ENCODE assay signal across 20 cellular contexts in the genomic region with DNA sequence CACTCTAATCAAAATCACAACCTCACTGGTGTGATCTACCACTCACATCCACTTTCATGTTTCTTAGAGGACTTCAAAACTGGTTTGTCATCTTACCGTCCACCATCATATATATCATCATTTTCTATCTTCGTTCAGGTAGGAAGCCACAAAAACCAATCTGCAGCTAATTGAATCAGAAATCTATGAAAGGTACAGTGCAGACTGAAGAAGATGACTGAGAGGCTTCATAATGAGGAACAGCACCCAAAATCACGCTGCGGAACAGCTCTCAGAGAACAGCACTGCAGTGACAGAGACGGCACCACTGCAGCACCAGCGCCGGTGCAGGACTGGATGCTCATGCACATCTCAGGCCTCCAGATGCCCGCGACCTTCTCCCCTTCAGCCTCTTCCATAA. TPM values are rescaled to one million over a fixed set of nuclear protein-coding genes. Genes with fewer than 3 reads are reported as not detected.
DNase-seq lines count a peak whose midpoint lies in the region; ATAC-seq, FAIRE-seq and TF ChIP-seq lines count a peak whose summit lies in the region.
"Had no signal": no experiment of that assay in that cellular context is flagged by ENCODE, and none has a peak within 500 bp of the region (broad histone marks: within the 10 kb centered on the region; RNA-seq: fewer than 3 reads in every experiment).

No MANE protein-coding gene starts in this region.

- no peak overlapping the region for H3K4me2 ChIP-seq in HepG2 (ENCODE audit: low read depth, low read length)
- H3K4me2 ChIP-seq: SK-N-SH had no signal

- no peak for TF ChIP-seq CTCF in HepG2 (CRISPR knock-in tag; IDR thresholded peaks at IDR 0.05)
- TF ChIP-seq CTCF in right lobe of liver (IDR thresholded peaks at IDR 0.05) = no peak

- BruUV-seq in HepG2 (replicated peaks; lab: Mats Ljungman, UMichigan) = no TSS peak

- H3K9me3 ChIP-seq in HepG2 (ENCODE audit: low read length) (no peaks in the 10 kb centered on the region), right lobe of liver (no peaks in the 10 kb centered on the region)
- H3K9me3 ChIP-seq: ascending aorta, SK-N-SH, testis had no signal

- in situ Hi-C loops in HepG2 (cut with HindIII; ENCODE audit: extremely low pct_ligation_motif_present, low pct_unique_long_range_greater_than_20kb) = no loop called here

- H3K4me3 Mint-ChIP-seq in stimulated activated naive B cell treated with anti-CD40 and anti-IgM and Interleukin-4, amounts not matched to agents 10 μg/mL and 1 μg/mL and 100 μg/mL, for 72 hours = peak overlapping the region in 1 of 2 donors; percentile 15
- H3K4me3 Mint-ChIP-seq: activated CD8-positive, alpha-beta T cell treated with anti-CD3 and anti-CD28 coated beads, Interleukin-2, amount 10 ng/mL, durations not matched to agents 7 days and 5 days; CD4-positive, alpha-beta T cell; neural crest cell had no signal

- H2AFZ ChIP-seq in HepG2 (ENCODE audit: low read length) = no peak overlapping the region

- ATAC-seq in HepG2 (no peak), right lobe of liver (no peak), GM21723 (IDR thresholded peaks at IDR 0.05; ENCODE audit: unreplicated experiment) (peak; percentile 73), HG03442 (IDR thresholded peaks at IDR 0.05; ENCODE audit: unreplicated experiment) (peak; percentile 66), GM19463 (IDR thresholded peaks at IDR 0.05; ENCODE audit: unreplicated experiment) (no peak)
- ATAC-seq in stimulated activated naive B cell treated with anti-CD40 and anti-IgM and Interleukin-4, amounts not matched to agents 10 μg/mL and 1 μg/mL and 100 μg/mL, for 72 hours (replicated peaks) = peak; percentile 97 to 98
- ATAC-seq: activated CD8-positive, alpha-beta T cell treated with anti-CD3 and anti-CD28 coated beads, Interleukin-2, amount 10 ng/mL, durations not matched to agents 7 days and 5 days had no signal

- H3K36me3 ChIP-seq in HepG2 (replicated peaks in 1 of 2; ENCODE audit: control insufficient read depth in 1 of 2, insufficient read depth in 2 of 2, low read length in 2 of 2) (peaks cover 0 to 10% of the 10 kb centered on the region in 2 experiments; a peak in 3 of 5 replicates), right lobe of liver (no peaks in the 10 kb centered on the region)
- H3K36me3 ChIP-seq: ascending aorta had no signal

- DNase-seq in HepG2 (ENCODE audit: low spot score) (no peak), right lobe of liver (no peak), NCI-H1436 (lab: John Stamatoyannopoulos, UW) (no peak), middle frontal gyrus (ENCODE audit: extremely low spot score, low spot score) (no peak)
- DNase-seq in stimulated activated naive B cell treated with anti-CD40 and anti-IgM and Interleukin-4, amounts not matched to agents 10 μg/mL and 1 μg/mL and 100 μg/mL, for 72 hours = no peak
- DNase-seq: activated CD8-positive, alpha-beta T cell treated with anti-CD3 and anti-CD28 coated beads, Interleukin-2, amount 10 ng/mL, durations not matched to agents 7 days and 5 days; activated effector memory CD4-positive, alpha-beta T cell treated with anti-CD3 and anti-CD28 coated beads, Interleukin-2, amount 50 U/mL, for 16 hours; CD4-positive, alpha-beta T cell; NCI-H510A treated with DMSO at 0.1 percent for 48 hours; SK-N-SH; testis had no signal

- POLR2A ChIA-PET in HepG2 (lab: Yijun Ruan, JAX) = no interaction called here

- TF ChIP-seq EP300 in HepG2 (IDR thresholded peaks at IDR 0.05; ENCODE audit: low read depth in 2 of 2, low read length in 2 of 2) (no peak), HepG2 (CRISPR knock-in tag; IDR thresholded peaks at IDR 0.05; ENCODE audit: borderline replicate concordance) (no peak)

- peaks cover 22 to 28% of the 10 kb centered on the region in 2 donors for H3K4me1 Mint-ChIP-seq in stimulated activated naive B cell treated with anti-CD40 and anti-IgM and Interleukin-4, amounts not matched to agents 10 μg/mL and 1 μg/mL and 100 μg/mL, for 72 hours
- H3K4me1 Mint-ChIP-seq: neural crest cell had no signal

- H3K4me1 ChIP-seq in HepG2 (ENCODE audit: insufficient read depth, low read length) = peaks cover 82% of the 10 kb centered on the region
- peaks cover 0 to 6% (median 0%) of the 10 kb centered on the region in 4 donors for H3K4me1 ChIP-seq in right lobe of liver
- H3K4me1 ChIP-seq: testis had no signal

- 92% methylated on average over 9 of the region's 9 CpGs for WGBS in HepG2 (ENCODE audit: low lambda C conversion rate)
- 85% methylated on average over 8 of the region's 9 CpGs for WGBS in right lobe of liver (ENCODE audit: insufficient coverage, low coverage, low lambda C conversion rate, missing lambda C conversion rate)

- no peak overlapping the region for H3K27ac Mint-ChIP-seq in stimulated activated naive B cell treated with anti-CD40 and anti-IgM and Interleukin-4, amounts not matched to agents 10 μg/mL and 1 μg/mL and 100 μg/mL, for 72 hours
- H3K27ac Mint-ChIP-seq: activated CD8-positive, alpha-beta T cell treated with anti-CD3 and anti-CD28 coated beads, Interleukin-2, amount 10 ng/mL, durations not matched to agents 7 days and 5 days; CD4-positive, alpha-beta T cell had no signal

- H3K9ac ChIP-seq in HepG2 (ENCODE audit: insufficient read depth, low read depth, low read length) = no peak overlapping the region
- H3K9ac ChIP-seq: SK-N-SH had no signal

- H3K27me3 Mint-ChIP-seq in stimulated activated naive B cell treated with anti-CD40 and anti-IgM and Interleukin-4, amounts not matched to agents 10 μg/mL and 1 μg/mL and 100 μg/mL, for 72 hours = no peaks in the 10 kb centered on the region
- H3K27me3 Mint-ChIP-seq: CD4-positive, alpha-beta T cell had no signal

- peaks cover 97% of the 10 kb centered on the region for H3K79me2 ChIP-seq in HepG2 (ENCODE audit: insufficient read depth, low read length)

- intact Hi-C loops in HepG2 (cut with micrococcal nuclease; ENCODE audit: unreplicated experiment) (no loop called here), right lobe of liver (cut with DNase I) (no loop called here)

- H3K4me3 ChIP-seq in HepG2 (replicated peaks in 1 of 3; ENCODE audit: insufficient read depth in 1 of 3, low read depth in 2 of 3, low read length in 3 of 3) (no peak overlapping the region), right lobe of liver (no peak overlapping the region)
- H3K4me3 ChIP-seq: ascending aorta, lung, testis had no signal

- TF ChIP-seq RAD21 in HepG2 (CRISPR knock-in tag; IDR thresholded peaks at IDR 0.05) = no peak

- H3K27me3 ChIP-seq in HepG2 (ENCODE audit: control insufficient read depth in 1 of 2, insufficient read depth in 2 of 2, low read length in 2 of 2) (no peaks in the 10 kb centered on the region), right lobe of liver (no peaks in the 10 kb centered on the region)
- H3K27me3 ChIP-seq: ascending aorta, testis had no signal

- H3K9me3 Mint-ChIP-seq in stimulated activated naive B cell treated with anti-CD40 and anti-IgM and Interleukin-4, amounts not matched to agents 10 μg/mL and 1 μg/mL and 100 μg/mL, for 72 hours = no peaks in the 10 kb centered on the region
- H3K9me3 Mint-ChIP-seq: CD4-positive, alpha-beta T cell had no signal

- CTCF ChIA-PET in HepG2 (lab: Yijun Ruan, JAX; ENCODE audit: low intra/inter-chr PET ratio, low total read pairs) = no interaction called here

- H3K27ac ChIP-seq in HepG2 (ENCODE audit: extremely low read length, insufficient read depth, low read length) (no peak overlapping the region), right lobe of liver (no peak overlapping the region)
- H3K27ac ChIP-seq: epithelial cell of prostate, testis had no signal

- no peak for FAIRE-seq in HepG2 (lab: Jason Lieb, UNC)
- FAIRE-seq: A204.1, TTC549 had no signal

- no peaks in the 10 kb centered on the region; the same call in 1 of the 2 replicates for H4K20me1 ChIP-seq in HepG2 (ENCODE audit: insufficient read depth, low read length)

- H3K36me3 Mint-ChIP-seq in stimulated activated naive B cell treated with anti-CD40 and anti-IgM and Interleukin-4, amounts not matched to agents 10 μg/mL and 1 μg/mL and 100 μg/mL, for 72 hours = peaks cover 0 to 7% of the 10 kb centered on the region in 2 donors

- TF ChIP-seq POLR2A in HepG2 (IDR thresholded peaks at IDR 0.05; ENCODE audit: insufficient read depth in 1 of 2, low read depth in 2 of 2, low read length in 2 of 2) (no peak), right lobe of liver (IDR thresholded peaks at IDR 0.05) (no peak)

TF ChIP-seq in HepG2, 621 proteins besides CTCF, POLR2A, EP300 and RAD21 (continues in another document):
- TF ChIP-seq ZNF20 (CRISPR knock-in tag; IDR thresholded peaks at IDR 0.05) (no peak), ZSCAN9 (CRISPR knock-in tag; IDR thresholded peaks at IDR 0.05; ENCODE audit: borderline replicate concordance) (no peak), ZNF331 (CRISPR knock-in tag; IDR thresholded peaks at IDR 0.05) (no peak), ZBTB38 (CRISPR knock-in tag; IDR thresholded peaks at IDR 0.05) (0 out of 2 replicates have a peak, but pooled peaks have one; percentile 34)

RNA-seq across cellular contexts. Expression of gene GMDS, which starts 13.0 kb away (rescaled TPM):
- total RNA-seq in HepG2 (2016; rRNA removed; fragmentation: Illumina TruSeq; extraction: Trizol) (59.6 and 64.4 TPM in 2 replicates), right lobe of liver (10 to 100 TPM; 15.9 to 34.4 (median 23.4) TPM)
- total RNA-seq in HepG2 (2016; cell fraction: cytosol; rRNA removed; fragmentation: Illumina TruSeq; extraction: Trizol; ENCODE audit: low read depth) = 36.0 and 38.2 TPM in 2 replicates
- 52.1 and 61.1 TPM in 2 replicates for total RNA-seq in HepG2 (2016; cell fraction: insoluble cytoplasmic fraction; rRNA removed; fragmentation: Illumina TruSeq; extraction: Trizol)
- 27.5 and 31.6 TPM in 2 replicates for total RNA-seq in HepG2 (2016; cell fraction: membrane; rRNA removed; fragmentation: Illumina TruSeq; extraction: Trizol)
- 80.6 and 82.3 TPM in 2 replicates for total RNA-seq in HepG2 (2016; cell fraction: nucleus; rRNA removed; fragmentation: Illumina TruSeq; extraction: Trizol)
- 105 and 112 TPM in 2 replicates for polyA plus RNA-seq in HepG2 (2011; rRNA removed)
- polyA plus RNA-seq in HepG2 (2011; cell fraction: cytosol; rRNA removed) = 85.3 and 101 TPM in 2 replicates
- 48.6 and 57.8 TPM in 2 replicates for polyA plus RNA-seq in HepG2 (2011; cell fraction: nucleus; rRNA removed)
- 96.1 and 155 TPM in 2 replicates for polyA plus RNA-seq in HepG2 (2012)
- polyA plus RNA-seq in HepG2 (2016; cell fraction: cytosol; fragmentation: Illumina TruSeq; extraction: Trizol; ENCODE audit: low read depth) = 36.7 and 40.8 TPM in 2 replicates
- 123 and 133 TPM in 2 replicates for polyA plus RNA-seq in HepG2 (2016; cell fraction: insoluble cytoplasmic fraction; fragmentation: Illumina TruSeq; extraction: Trizol; ENCODE audit: low read depth)
- 46.7 and 49.6 TPM in 2 replicates for polyA plus RNA-seq in HepG2 (2016; cell fraction: membrane; fragmentation: Illumina TruSeq; extraction: Trizol; ENCODE audit: low read depth)
- polyA plus RNA-seq in HepG2 (2016; cell fraction: nucleus; fragmentation: Illumina TruSeq; extraction: Trizol; ENCODE audit: insufficient read depth, low read depth) = 94.8 and 108 TPM in 2 replicates
- 8.1 and 47.1 TPM in 2 replicates for polyA minus RNA-seq in HepG2 (2011; rRNA and poly(A)+ RNA removed; ENCODE audit: low replicate concordance)
- 72.4 and 77.0 TPM in 2 replicates for polyA minus RNA-seq in HepG2 (2011; cell fraction: cytosol; rRNA and poly(A)+ RNA removed)
- polyA minus RNA-seq in HepG2 (2011; cell fraction: nucleus; rRNA and poly(A)+ RNA removed) = 265 and 281 TPM in 2 replicates

Comparison
In these comparisons a context has a peak if more than half of its experiments do, and no peak if none do; other contexts are left out.
1. ATAC-seq: peak in GM21723 (single experiment), HG03442 (single experiment) and stimulated activated naive B cell treated with anti-CD40 and anti-IgM and Interleukin-4, amounts not matched to agents 10 μg/mL and 1 μg/mL and 100 μg/mL, for 72 hours (2 of 2); none in HepG2 (single experiment), right lobe of liver (0 of 4) and GM19463 (single experiment).